In the genomic region with DNA sequence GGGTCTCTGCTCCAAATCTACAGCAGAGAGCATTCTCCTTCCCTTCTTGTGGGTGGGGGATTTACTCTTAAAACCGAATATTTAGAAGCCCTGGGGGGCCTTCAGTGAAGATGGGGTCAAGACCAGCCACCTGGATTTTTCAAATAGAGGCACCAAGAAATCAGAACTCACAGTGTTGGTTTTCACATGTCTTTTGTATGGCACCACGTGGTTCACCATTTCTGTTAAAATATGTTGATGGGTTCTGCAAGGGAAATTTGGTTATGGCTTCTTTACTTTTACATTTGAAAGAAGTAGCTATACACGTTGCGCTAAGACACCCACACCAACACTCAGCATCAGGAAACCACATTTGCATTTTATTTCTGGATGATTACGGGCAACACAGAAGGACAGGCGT, we compare ENCODE assay signal across 27 cellular contexts.
"Had no signal": no experiment of that assay in that cellular context is flagged by ENCODE, and none has a peak within 500 bp of the region (broad histone marks: within the 10 kb centered on the region; RNA-seq: fewer than 3 reads in every experiment).

No MANE protein-coding gene starts in this region.

- DNase-seq: colonic mucosa; cortex of kidney; dermis blood vessel endothelial cell; dorsolateral prefrontal cortex; effector CD4-positive, alpha-beta T cell; effector CD8-positive, alpha-beta T cell; effector memory CD4-positive, alpha-beta T cell; effector memory CD8-positive, alpha-beta T cell; endodermal cell; erythroblast; esophagus squamous epithelium; foreskin fibroblast; foreskin keratinocyte; foreskin melanocyte; gastrocnemius medialis; glutamatergic neuron; heart left ventricle; heart right ventricle had no signal

- H3K9me3 ChIP-seq: colonic mucosa, esophagus muscularis mucosa, esophagus squamous epithelium, gastrocnemius medialis, gastroesophageal sphincter, heart left ventricle, heart right ventricle had no signal

- H3K27me3 ChIP-seq: colonic mucosa, gastrocnemius medialis had no signal

- H3K36me3 ChIP-seq: colonic mucosa, esophagus muscularis mucosa, esophagus squamous epithelium, gastrocnemius medialis, gastroesophageal sphincter, heart left ventricle, heart right ventricle had no signal

- FAIRE-seq: colon, endometrium, endothelial cell of umbilical vein, frontal cortex had no signal

- ATAC-seq: effector memory CD8-positive, alpha-beta T cell; esophagus mucosa; foreskin keratinocyte; gastrocnemius medialis; gastroesophageal sphincter; heart left ventricle; heart right ventricle had no signal

- H3K4me3 ChIP-seq: colonic mucosa, coronary artery, dorsolateral prefrontal cortex, esophagus muscularis mucosa, esophagus squamous epithelium, gastrocnemius medialis, gastroesophageal sphincter, heart left ventricle, heart right ventricle had no signal

- H3K4me1 ChIP-seq: colonic mucosa, esophagus squamous epithelium, foreskin keratinocyte, gastroesophageal sphincter had no signal

- H3K27ac ChIP-seq: colonic mucosa, coronary artery, dorsolateral prefrontal cortex, epithelial cell of prostate, esophagus muscularis mucosa, esophagus squamous epithelium, foreskin keratinocyte, gastrocnemius medialis, gastroesophageal sphincter, heart left ventricle, heart right ventricle had no signal
